In the genomic region with DNA sequence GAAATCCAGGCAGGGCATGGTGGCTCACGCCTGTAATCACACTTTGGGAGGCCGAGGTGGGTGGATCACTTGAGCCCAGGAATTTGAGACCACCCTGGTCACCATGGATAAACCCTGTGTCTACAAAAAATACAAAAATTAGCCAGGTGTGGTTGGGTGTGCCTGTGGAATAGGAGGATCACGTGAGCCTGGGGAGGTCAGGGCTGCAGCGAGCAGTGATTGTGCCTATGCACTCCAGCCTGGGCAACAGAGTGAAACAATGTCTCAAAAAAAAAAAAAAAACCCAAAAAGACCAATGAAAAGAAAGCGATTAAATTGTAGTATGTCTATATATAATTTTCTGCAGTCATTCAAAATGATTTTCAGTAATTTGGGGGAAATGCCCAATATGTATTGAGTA, we compare ENCODE assay signal across 27 cellular contexts.
"Had no signal": no experiment of that assay in that cellular context is flagged by ENCODE, and none has a peak within 500 bp of the region (broad histone marks: within the 10 kb centered on the region; RNA-seq: fewer than 3 reads in every experiment).

No MANE protein-coding gene starts in this region.

- ATAC-seq: natural killer cell; psoas muscle; right cardiac atrium; right lobe of liver; stimulated activated effector memory CD8-positive, alpha-beta T cell treated with anti-CD3 and anti-CD28 coated beads, Interleukin-12 subunit alpha, Interleukin-12 subunit beta, amount 100 ng/mL, for 72 hours; stimulated activated naive B cell treated with anti-CD40 and anti-IgM and Interleukin-4, amounts not matched to agents 10 μg/mL and 1 μg/mL and 100 μg/mL, for 72 hours had no signal

- H3K4me2 ChIP-seq: neural progenitor cell had no signal

- H3K4me3 Mint-ChIP-seq: natural killer cell; nephron; neural progenitor cell; stimulated activated effector memory CD8-positive, alpha-beta T cell treated with anti-CD3 and anti-CD28 coated beads, Interleukin-12 subunit alpha, Interleukin-12 subunit beta, amount 100 ng/mL, for 72 hours; stimulated activated naive B cell treated with anti-CD40 and anti-IgM and Interleukin-4, amounts not matched to agents 10 μg/mL and 1 μg/mL and 100 μg/mL, for 72 hours; stimulated activated naive CD8-positive, alpha-beta T cell treated with anti-CD3 and anti-CD28 coated beads, Interleukin-15, Interleukin-2, amounts not matched to agents 100 ng/mL and 50 ng/mL, for 24 hours had no signal

- H3K27me3 ChIP-seq: neural progenitor cell, ovary, right lobe of liver, sigmoid colon, stomach, tibial nerve, upper lobe of left lung, vagina had no signal

- H3K4me3 ChIP-seq: neural progenitor cell, ovary, psoas muscle, right lobe of liver, sigmoid colon, stomach, tibial nerve, upper lobe of left lung, vagina had no signal

- H3K4me1 ChIP-seq: neural progenitor cell, psoas muscle, right lobe of liver, vagina had no signal

- H3K36me3 Mint-ChIP-seq: natural killer cell had no signal

- H3K9me3 Mint-ChIP-seq: natural killer cell; nephron; neural progenitor cell; stimulated activated effector memory CD8-positive, alpha-beta T cell treated with anti-CD3 and anti-CD28 coated beads, Interleukin-12 subunit alpha, Interleukin-12 subunit beta, amount 100 ng/mL, for 72 hours; stimulated activated naive CD8-positive, alpha-beta T cell treated with anti-CD3 and anti-CD28 coated beads, Interleukin-15, Interleukin-2, amounts not matched to agents 100 ng/mL and 50 ng/mL, for 24 hours had no signal

- H3K36me3 ChIP-seq: neural progenitor cell, ovary had no signal

- H3K27ac Mint-ChIP-seq: nephron; neural progenitor cell; stimulated activated naive B cell treated with anti-CD40 and anti-IgM and Interleukin-4, amounts not matched to agents 10 μg/mL and 1 μg/mL and 100 μg/mL, for 72 hours had no signal

- H3K4me1 Mint-ChIP-seq: neural progenitor cell had no signal

- H2AFZ ChIP-seq: neural progenitor cell, parathyroid adenoma had no signal

- H3K27me3 Mint-ChIP-seq: progenitor cell of endocrine pancreas; stimulated activated naive B cell treated with anti-CD40 and anti-IgM and Interleukin-4, amounts not matched to agents 10 μg/mL and 1 μg/mL and 100 μg/mL, for 72 hours; stimulated activated naive CD8-positive, alpha-beta T cell treated with anti-CD3 and anti-CD28 coated beads, Interleukin-15, Interleukin-2, amounts not matched to agents 100 ng/mL and 50 ng/mL, for 24 hours had no signal

- H3K9ac ChIP-seq: neural progenitor cell, parathyroid adenoma had no signal

- H3K9me3 ChIP-seq: ovary, psoas muscle, right lobe of liver, sigmoid colon, stomach, tibial nerve, upper lobe of left lung, vagina had no signal

- DNase-seq: natural killer cell; occipital lobe; ovary; posterior cingulate gyrus; psoas muscle; right cardiac atrium; right lobe of liver; sigmoid colon; small intestine; stimulated activated CD4-positive, alpha-beta T cell treated with anti-CD3 and anti-CD28 coated beads, Interleukin-15, amount 100 ng/mL, for 24 hours; stimulated activated CD4-positive, alpha-beta T cell treated with anti-CD3 and anti-CD28 coated beads, Interleukin-2, amount 100 ng/mL, for 24 hours; stimulated activated CD4-positive, alpha-beta T cell treated with anti-CD3 and anti-CD28 coated beads, Interleukin-2, amount 100 ng/mL, for 48 hours; stimulated activated CD4-positive, alpha-beta T cell treated with anti-CD3 and anti-CD28 coated beads, Interleukin-4, amount 100 ng/mL, for 24 hours; stimulated activated naive B cell treated with anti-CD40 and anti-IgM and Interleukin-4, amounts not matched to agents 10 μg/mL and 1 μg/mL and 100 μg/mL, for 72 hours; stimulated activated naive CD4-positive, alpha-beta T cell treated with Interleukin-2 at 50 U/mL for 16 hours; stomach; trophoblast cell; upper lobe of left lung had no signal

- H3K27ac ChIP-seq: neural progenitor cell, ovary, parathyroid adenoma, psoas muscle, right lobe of liver, sigmoid colon, stomach, tibial nerve, upper lobe of left lung, vagina had no signal

- FAIRE-seq: small intestine, urothelium cell line had no signal
